Comparison of ENCODE assay signal across 1 cellular context in genomic region chr17:7704601-7705268, GRCh38.
TF ChIP-seq lines count a peak whose summit lies in the region.

Gene EFNB3, plus strand, starts transcription at chr17:7705202. Its CDS starts 397 bp downstream, at chr17:7705599.

TF ChIP-seq in WTC11, 78 proteins besides CTCF, POLR2A, EP300 and RAD21 (continued from another document):
- TF ChIP-seq CDX4 (CRISPR knock-in tag; IDR thresholded peaks at IDR 0.05; ENCODE audit: borderline replicate concordance) (no peak), SMAD4 (CRISPR knock-in tag; IDR thresholded peaks at IDR 0.05) (no peak), ZMAT4 (CRISPR knock-in tag; IDR thresholded peaks at IDR 0.05) (no peak), ZNF317 (CRISPR knock-in tag; IDR thresholded peaks at IDR 0.05; ENCODE audit: borderline replicate concordance, low read depth) (no peak), HMGA2 (CRISPR knock-in tag; IDR thresholded peaks at IDR 0.05) (no peak), ZNF263 (CRISPR knock-in tag; IDR thresholded peaks at IDR 0.05; ENCODE audit: low read depth) (no peak), ZNF512 (CRISPR knock-in tag; IDR thresholded peaks at IDR 0.05; ENCODE audit: borderline replicate concordance) (no peak), E2F4 (CRISPR knock-in tag; IDR thresholded peaks at IDR 0.05; ENCODE audit: borderline replicate concordance, low read depth) (no peak), TEAD4 (CRISPR knock-in tag; IDR thresholded peaks at IDR 0.05) (no peak), ATF2 (CRISPR knock-in tag; IDR thresholded peaks at IDR 0.05; ENCODE audit: borderline replicate concordance, low read depth) (no peak), ZNF423 (CRISPR knock-in tag; IDR thresholded peaks at IDR 0.05) (no peak), ERG (CRISPR knock-in tag; IDR thresholded peaks at IDR 0.05) (no peak), KAT7 (CRISPR knock-in tag; IDR thresholded peaks at IDR 0.05; ENCODE audit: borderline replicate concordance) (no peak), GABPB1 (CRISPR knock-in tag; IDR thresholded peaks at IDR 0.05) (no peak), AFF4 (CRISPR knock-in tag; IDR thresholded peaks at IDR 0.05; ENCODE audit: borderline replicate concordance) (no peak), NR2C2 (CRISPR knock-in tag; IDR thresholded peaks at IDR 0.05) (no peak), PREB (CRISPR knock-in tag; IDR thresholded peaks at IDR 0.05; ENCODE audit: borderline replicate concordance) (no peak), FOXK1 (CRISPR knock-in tag; IDR thresholded peaks at IDR 0.05) (peak; percentile 41; the same call in 1 of the 2 replicates), ZNF138 (CRISPR knock-in tag; conservative IDR thresholded peaks at IDR 0.05) (no peak), ZBTB21 (CRISPR knock-in tag; IDR thresholded peaks at IDR 0.05; ENCODE audit: borderline replicate concordance) (no peak), OVOL2 (CRISPR knock-in tag; IDR thresholded peaks at IDR 0.05; ENCODE audit: borderline replicate concordance) (no peak), ARID4B (CRISPR knock-in tag; IDR thresholded peaks at IDR 0.05; ENCODE audit: borderline replicate concordance) (no peak; the same call in 1 of the 2 replicates), USF1 (CRISPR knock-in tag; IDR thresholded peaks at IDR 0.05) (no peak), FOXP4 (CRISPR knock-in tag; IDR thresholded peaks at IDR 0.05) (no peak), TP53 (CRISPR knock-in tag; IDR thresholded peaks at IDR 0.05) (no peak), RELA (CRISPR knock-in tag; IDR thresholded peaks at IDR 0.05; ENCODE audit: borderline replicate concordance) (no peak), ZNF396 (CRISPR knock-in tag; IDR thresholded peaks at IDR 0.05; ENCODE audit: borderline replicate concordance) (no peak), NFE2L1 (CRISPR knock-in tag; IDR thresholded peaks at IDR 0.05) (no peak), MXD4 (CRISPR knock-in tag; IDR thresholded peaks at IDR 0.05; ENCODE audit: borderline replicate concordance) (no peak), USF2 (CRISPR knock-in tag; IDR thresholded peaks at IDR 0.05) (no peak)
